1 cellular context compared by ENCODE assay signal in genomic region chr19:41872775-41873647, GRCh38.
TF ChIP-seq lines count a peak whose summit lies in the region.

No MANE protein-coding gene starts in this region.

TF ChIP-seq in endothelial cell of umbilical vein, 7 proteins besides CTCF, POLR2A, EP300 and RAD21:
- TF ChIP-seq POLR2AphosphoS5 (IDR thresholded peaks at IDR 0.05; ENCODE audit: insufficient read depth, low read depth, low read length) (peak; percentile 76), JUN (IDR thresholded peaks at IDR 0.05; ENCODE audit: borderline replicate concordance, insufficient read depth, insufficient read length, low read depth) (no peak)
